16 cellular contexts compared by ENCODE assay signal in the genomic region with DNA sequence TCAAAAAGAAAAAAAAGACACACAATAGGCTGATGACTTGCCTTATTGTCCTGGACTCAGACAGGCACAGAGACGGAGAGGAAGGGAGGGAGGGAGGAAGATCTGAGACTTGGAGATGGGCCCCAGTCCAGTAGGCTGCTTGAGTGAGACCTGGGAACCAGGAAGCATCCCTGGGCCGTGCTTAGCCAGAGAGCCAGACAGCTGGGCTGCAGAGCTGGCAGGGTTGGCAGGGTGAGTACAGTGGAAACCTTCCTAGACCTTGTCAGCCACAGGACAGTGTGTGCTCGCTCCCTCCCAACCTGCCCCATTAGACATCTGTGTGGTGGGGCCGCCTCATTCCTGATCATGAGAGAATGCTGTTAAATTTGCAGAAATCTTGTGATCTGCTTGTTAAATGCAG.
A peak's percentile ranks its signal among the peaks of the same experiment; 100 is the strongest.
DNase-seq lines count a peak whose midpoint lies in the region; ATAC-seq and TF ChIP-seq lines count a peak whose summit lies in the region.
"Had no signal": no experiment of that assay in that cellular context is flagged by ENCODE, and none has a peak within 500 bp of the region (broad histone marks: within the 10 kb centered on the region; RNA-seq: fewer than 3 reads in every experiment).

No MANE protein-coding gene starts in this region.

- dilution Hi-C loops in mammary epithelial cell (cut with HindIII; ENCODE audit: low sequenced_read_pairs) = no loop called here

- H3K9me3 ChIP-seq in mammary epithelial cell (replicated peaks; ENCODE audit: insufficient read depth, low read length) (no peaks in the 10 kb centered on the region), mucosa of descending colon (no peaks in the 10 kb centered on the region)
- H3K9me3 ChIP-seq: psoas muscle, stomach had no signal

- H3K36me3 ChIP-seq in H7 (replicated peaks; ENCODE audit: control insufficient read depth, insufficient read depth, low read length) = no peaks in the 10 kb centered on the region
- no peaks in the 10 kb centered on the region for H3K36me3 ChIP-seq in mammary epithelial cell (ENCODE audit: insufficient read depth, low read length)
- H3K36me3 ChIP-seq in mucosa of descending colon (ENCODE audit: low read depth) = no peaks in the 10 kb centered on the region
- H3K36me3 ChIP-seq: stomach had no signal

- peak; percentile 25 for ATAC-seq in mucosa of descending colon
- ATAC-seq in GM21723 (IDR thresholded peaks at IDR 0.05; ENCODE audit: unreplicated experiment) = no peak
- ATAC-seq in esophagus mucosa = no peak
- no peak for ATAC-seq in GM21528 (IDR thresholded peaks at IDR 0.05; ENCODE audit: low FRiP score, unreplicated experiment)
- ATAC-seq: psoas muscle had no signal

- intact Hi-C loops in mammary epithelial cell (cut with micrococcal nuclease) (no loop called here), mucosa of descending colon (cut with DNase I, micrococcal nuclease) (no loop called here)

- in situ Hi-C loops in mammary epithelial cell (cut with MboI; ENCODE audit: low sequenced_read_pairs in 2 of 2) = no loop called here

- H3K4me1 ChIP-seq in mammary epithelial cell (ENCODE audit: insufficient read depth, low read length) (no peaks in the 10 kb centered on the region), mucosa of descending colon (ENCODE audit: low read depth) (no peaks in the 10 kb centered on the region)
- H3K4me1 ChIP-seq: psoas muscle, stomach had no signal

- TF ChIP-seq CTCF in mammary epithelial cell (conservative IDR thresholded peaks at IDR 0.05 in 1 of 2, IDR thresholded peaks at IDR 0.05 in 1 of 2; ENCODE audit: extremely low read depth in 1 of 2, insufficient read depth in 1 of 2, low read depth in 1 of 2, low read length in 2 of 2) = no peak
- TF ChIP-seq CTCF in mucosa of descending colon (IDR thresholded peaks at IDR 0.05) = no peak

- H3K79me2 ChIP-seq in mammary epithelial cell (ENCODE audit: insufficient read depth, low read length) = no peaks in the 10 kb centered on the region

- peak overlapping the region; percentile 68 for H2AFZ ChIP-seq in mammary epithelial cell (ENCODE audit: low read depth, low read length)

- no peaks in the 10 kb centered on the region for H4K20me1 ChIP-seq in mammary epithelial cell (ENCODE audit: insufficient read depth, low read length)

- peak; percentile 3 for DNase-seq in AG08396 (ENCODE audit: low spot score)
- DNase-seq in H7 = peak; percentile 14
- DNase-seq in mammary epithelial cell = no peak
- DNase-seq in mucosa of descending colon = peak in 1 of 3 donors; percentile 46
- no peak for DNase-seq in ecto neural progenitor cell (ENCODE audit: low spot score)
- DNase-seq: activated CD4-positive, alpha-beta memory T cell treated with anti-CD3 and anti-CD28 coated beads for 36 hours; glutamatergic neuron; Karpas-422; NCI-H510A treated with DMSO at 0.1 percent for 48 hours; OCI-M1; stomach had no signal

- no peak overlapping the region for H3K9ac ChIP-seq in mammary epithelial cell (ENCODE audit: insufficient read depth, low read length)

- CTCF ChIA-PET in mammary epithelial cell (lab: Charles Lee; ENCODE audit: low non-redundant PET) = no interaction called here

- no peak overlapping the region for H3K4me2 ChIP-seq in mammary epithelial cell (ENCODE audit: insufficient read depth, low read depth, low read length)

- H3K27me3 ChIP-seq in H7 (ENCODE audit: control insufficient read depth, insufficient read depth, low read length) (no peaks in the 10 kb centered on the region), mammary epithelial cell (ENCODE audit: insufficient read depth, low read length) (no peaks in the 10 kb centered on the region)

- no peak overlapping the region for H3K27ac ChIP-seq in mammary epithelial cell (ENCODE audit: insufficient read depth, low read depth, low read length)
- H3K27ac ChIP-seq: epithelial cell of prostate, psoas muscle, stomach had no signal

- WGBS in mammary epithelial cell (ENCODE audit: low coverage, missing lambda C conversion rate) = 48% methylated on average over 4 of the region's 4 CpGs

- no TSS peak for BruUV-seq in mammary epithelial cell (replicated peaks; lab: Mats Ljungman, UMichigan)

- H3K4me3 ChIP-seq in H7 (ENCODE audit: insufficient read depth, low read depth, low read length) (no peak overlapping the region), mammary epithelial cell (replicated peaks in 1 of 3; ENCODE audit: insufficient read depth in 1 of 3, low read depth in 2 of 3, low read length in 3 of 3) (no peak overlapping the region), mucosa of descending colon (no peak overlapping the region)
- H3K4me3 ChIP-seq: psoas muscle, stomach had no signal

Comparison
In these comparisons a context has a peak if more than half of its experiments do, and no peak if none do; other contexts are left out.
1. DNase-seq: peak in AG08396 (single experiment) and H7 (single experiment); none in mammary epithelial cell (single experiment) and ecto neural progenitor cell (single experiment).